Comparison of ENCODE assay signal across 28 cellular contexts in the genomic region with DNA sequence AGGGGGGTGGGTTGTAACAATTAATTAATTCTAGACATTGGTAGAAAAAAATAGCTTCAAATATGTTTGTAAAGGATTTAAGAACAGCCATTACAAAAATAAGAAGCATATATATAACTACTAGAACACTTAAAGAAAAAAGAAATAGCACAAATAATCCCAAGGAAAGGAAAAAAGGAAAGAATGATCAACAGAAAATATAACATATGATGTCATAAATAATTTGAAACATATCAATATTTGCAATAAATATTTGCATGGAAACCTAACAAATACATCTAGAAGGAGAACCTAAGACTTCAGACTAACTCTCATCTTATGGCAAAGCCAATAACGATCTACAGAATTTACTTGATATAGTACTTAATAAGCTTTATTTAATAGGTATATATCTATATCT.
"Had no signal": no experiment of that assay in that cellular context is flagged by ENCODE, and none has a peak within 500 bp of the region (broad histone marks: within the 10 kb centered on the region; RNA-seq: fewer than 3 reads in every experiment).

No MANE protein-coding gene starts in this region.

- ATAC-seq: heart right ventricle; left colon; left lung; natural killer cell; sciatic nerve; stimulated activated naive B cell treated with anti-CD40 and anti-IgM and Interleukin-4, amounts not matched to agents 10 μg/mL and 1 μg/mL and 100 μg/mL, for 72 hours; stimulated activated naive CD8-positive, alpha-beta T cell treated with anti-CD3 and anti-CD28 coated beads, Interleukin-15, Interleukin-2, amounts not matched to agents 100 U/mL and 50 U/mL, for 24 hours; upper lobe of right lung had no signal

- DNase-seq: heart right ventricle; left colon; left lung; mesendoderm; naive B cell; natural killer cell; nephron progenitor cell; occipital lobe; stimulated activated CD4-positive, alpha-beta T cell treated with anti-CD3 and anti-CD28 coated beads, Interleukin-12 subunit alpha, Interleukin-12 subunit beta, amount 100 ng/mL, for 4 hours; stimulated activated CD4-positive, alpha-beta T cell treated with anti-CD3 and anti-CD28 coated beads, Interleukin-15, amount 100 ng/mL, for 24 hours; stimulated activated CD4-positive, alpha-beta T cell treated with anti-CD3 and anti-CD28 coated beads, Interleukin-2, amount 100 ng/mL, for 24 hours; stimulated activated CD4-positive, alpha-beta T cell treated with anti-CD3 and anti-CD28 coated beads, Interleukin-4, amount 100 ng/mL, for 1 hour; stimulated activated naive B cell treated with anti-CD40 and anti-IgM and Interleukin-4, amounts not matched to agents 10 μg/mL and 1 μg/mL and 100 μg/mL, for 72 hours; stimulated activated naive CD8-positive, alpha-beta T cell treated with anti-CD3 and anti-CD28 coated beads, Interleukin-15, Interleukin-2, amounts not matched to agents 100 U/mL and 50 U/mL, for 24 hours; stomach; testis; thyroid gland; transverse colon; upper lobe of right lung; uterus had no signal

- FAIRE-seq: keratinocyte had no signal

- H3K9me3 ChIP-seq: neutrophil, testis, uterus had no signal

- H3K27ac ChIP-seq: heart right ventricle, hepatocyte, left lung, neural progenitor cell, neutrophil, right atrium auricular region, skin epidermis, stomach, testis, thyroid gland, transverse colon, upper lobe of right lung, uterus had no signal

- H3K4me1 ChIP-seq: heart right ventricle, left lung, neural progenitor cell, right atrium auricular region, stomach, testis, thyroid gland, transverse colon, upper lobe of right lung, uterus had no signal

- H3K4me3 ChIP-seq: heart right ventricle, hepatocyte, left lung, lung, neural progenitor cell, right atrium auricular region, skin epidermis, stomach, testis, thyroid gland, transverse colon, upper lobe of right lung, uterus had no signal

- H3K27me3 ChIP-seq: heart right ventricle, hepatocyte, left lung, neural progenitor cell, neutrophil, right atrium auricular region, stomach, testis, thyroid gland, transverse colon, upper lobe of right lung, uterus had no signal

- H3K36me3 ChIP-seq: heart right ventricle, left lung, neural progenitor cell, neutrophil, right atrium auricular region, stomach, thyroid gland, transverse colon, upper lobe of right lung, uterus had no signal
